ENCODE assay signal across 1 cellular context in the genomic region with DNA sequence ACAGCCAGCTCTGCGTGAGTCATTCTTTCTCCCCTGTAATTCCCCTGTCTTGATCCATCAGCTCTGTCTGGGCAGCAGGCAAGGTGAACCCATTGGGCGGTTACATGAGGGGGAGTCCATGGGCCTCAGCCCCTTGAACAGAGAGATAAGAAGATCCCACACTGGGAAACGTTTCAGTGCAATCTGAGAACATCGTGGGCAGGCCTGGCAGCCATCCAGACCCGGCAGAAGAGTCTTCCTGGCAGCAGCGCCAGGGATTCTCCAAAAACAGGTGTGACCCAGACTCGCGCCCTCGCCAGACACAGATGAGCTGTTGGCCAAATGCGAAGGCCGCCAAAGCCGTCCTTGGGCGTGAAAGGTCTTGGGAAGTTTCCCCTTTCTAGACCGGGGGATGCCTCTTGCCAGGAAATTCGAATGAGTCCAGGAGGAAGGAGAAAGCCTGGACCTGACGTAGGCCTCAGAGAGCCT.
A peak's percentile ranks its signal among the peaks of the same experiment; 100 is the strongest.
TF ChIP-seq lines count a peak whose summit lies in the region.

No MANE protein-coding gene starts in this region.

TF ChIP-seq in HEK293, 187 proteins besides CTCF, POLR2A, EP300 and RAD21 (continued from another document and continues in another):
- TF ChIP-seq PATZ1 (tag by site-specific recombination; IDR thresholded peaks at IDR 0.05): peak; percentile 13
- no peak for TF ChIP-seq ZNF626 (tag by site-specific recombination; IDR thresholded peaks at IDR 0.05)
- TF ChIP-seq ZNF776 (tag by site-specific recombination; IDR thresholded peaks at IDR 0.05; ENCODE audit: borderline replicate concordance): no peak
- peak; percentile 96 for TF ChIP-seq PRDM10 (tag by site-specific recombination; IDR thresholded peaks at IDR 0.05)
- no peak for TF ChIP-seq ZNF529 (tag by site-specific recombination; IDR thresholded peaks at IDR 0.05; ENCODE audit: insufficient replicate concordance)
- peak; percentile 11; the same call in 1 of the 2 replicates for TF ChIP-seq MZF1 (tag by site-specific recombination; IDR thresholded peaks at IDR 0.05; ENCODE audit: borderline replicate concordance)
- TF ChIP-seq ZNF114 (tag by site-specific recombination; IDR thresholded peaks at IDR 0.05): no peak
- no peak for TF ChIP-seq ZNF274 (IDR thresholded peaks at IDR 0.05; ENCODE audit: low read length)
- TF ChIP-seq ZNF274 (tag by site-specific recombination; IDR thresholded peaks at IDR 0.05; ENCODE audit: borderline replicate concordance): no peak
- TF ChIP-seq GLIS2 (tag by site-specific recombination; IDR thresholded peaks at IDR 0.05): no peak; the same call in 1 of the 2 replicates
- TF ChIP-seq ZIC2 (tag by site-specific recombination; IDR thresholded peaks at IDR 0.05): peak; percentile 100
- TF ChIP-seq ZNF416 (tag by site-specific recombination; IDR thresholded peaks at IDR 0.05): no peak
- TF ChIP-seq ZNF560 (tag by site-specific recombination; IDR thresholded peaks at IDR 0.05; ENCODE audit: borderline replicate concordance): no peak
- TF ChIP-seq ZBTB44 (tag by site-specific recombination; IDR thresholded peaks at IDR 0.05): no peak
- no peak for TF ChIP-seq ZFP69B (tag by site-specific recombination; IDR thresholded peaks at IDR 0.05)
- no peak for TF ChIP-seq MYNN (tag by site-specific recombination; IDR thresholded peaks at IDR 0.05; ENCODE audit: borderline replicate concordance)
- TF ChIP-seq, protein P1, sequence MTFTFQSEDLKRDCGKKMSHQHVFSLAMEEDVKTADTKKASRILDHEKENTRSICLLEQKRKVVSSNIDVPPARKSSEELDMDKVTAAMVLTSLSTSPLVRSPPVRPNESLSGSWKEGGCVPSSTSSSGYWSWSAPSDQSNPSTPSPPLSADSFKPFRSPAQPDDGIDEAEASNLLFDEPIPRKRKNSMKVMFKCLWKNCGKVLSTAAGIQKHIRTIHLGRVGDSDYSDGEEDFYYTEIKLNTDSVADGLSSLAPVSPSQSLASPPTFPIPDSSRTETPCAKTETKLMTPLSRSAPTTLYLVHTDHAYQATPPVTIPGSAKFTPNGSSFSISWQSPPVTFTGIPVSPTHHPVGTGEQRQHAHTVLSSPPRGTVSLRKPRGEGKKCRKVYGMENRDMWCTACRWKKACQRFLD (tag by site-specific recombination; IDR thresholded peaks at IDR 0.05): no peak
- TF ChIP-seq, protein P2, sequence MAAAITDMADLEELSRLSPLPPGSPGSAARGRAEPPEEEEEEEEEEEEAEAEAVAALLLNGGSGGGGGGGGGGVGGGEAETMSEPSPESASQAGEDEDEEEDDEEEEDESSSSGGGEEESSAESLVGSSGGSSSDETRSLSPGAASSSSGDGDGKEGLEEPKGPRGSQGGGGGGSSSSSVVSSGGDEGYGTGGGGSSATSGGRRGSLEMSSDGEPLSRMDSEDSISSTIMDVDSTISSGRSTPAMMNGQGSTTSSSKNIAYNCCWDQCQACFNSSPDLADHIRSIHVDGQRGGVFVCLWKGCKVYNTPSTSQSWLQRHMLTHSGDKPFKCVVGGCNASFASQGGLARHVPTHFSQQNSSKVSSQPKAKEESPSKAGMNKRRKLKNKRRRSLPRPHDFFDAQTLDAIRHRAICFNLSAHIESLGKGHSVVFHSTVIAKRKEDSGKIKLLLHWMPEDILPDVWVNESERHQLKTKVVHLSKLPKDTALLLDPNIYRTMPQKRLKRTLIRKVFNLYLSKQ (tag by site-specific recombination; IDR thresholded peaks at IDR 0.05; ENCODE audit: borderline replicate concordance): no peak
- TF ChIP-seq ZNF10 (tag by site-specific recombination; IDR thresholded peaks at IDR 0.05): 0 out of 2 replicates have a peak, but pooled peaks have one; percentile 15
- no peak for TF ChIP-seq ZBTB6 (tag by site-specific recombination; IDR thresholded peaks at IDR 0.05)
- no peak for TF ChIP-seq ZNF184 (tag by site-specific recombination; IDR thresholded peaks at IDR 0.05)
- no peak for TF ChIP-seq ZNF221 (tag by site-specific recombination; IDR thresholded peaks at IDR 0.05; ENCODE audit: borderline replicate concordance)
- no peak for TF ChIP-seq ZNF548 (tag by site-specific recombination; IDR thresholded peaks at IDR 0.05)
- TF ChIP-seq ZNF645 (tag by site-specific recombination; IDR thresholded peaks at IDR 0.05): no peak
- no peak for TF ChIP-seq ZNF112 (tag by site-specific recombination; IDR thresholded peaks at IDR 0.05)
- TF ChIP-seq SCRT2 (tag by site-specific recombination; IDR thresholded peaks at IDR 0.05): no peak
- TF ChIP-seq ZBTB7A (tag by site-specific recombination; IDR thresholded peaks at IDR 0.05; ENCODE audit: low read depth): 0 out of 2 replicates have a peak, but pooled peaks have one; percentile 13
- TF ChIP-seq ZNF785 (tag by site-specific recombination; IDR thresholded peaks at IDR 0.05): no peak
- no peak for TF ChIP-seq ZNF391 (tag by site-specific recombination; IDR thresholded peaks at IDR 0.05; ENCODE audit: borderline replicate concordance, low read depth)
- TF ChIP-seq PRDM1 (tag by site-specific recombination; IDR thresholded peaks at IDR 0.05): peak; percentile 68
- peak; percentile 44; the same call in 1 of the 2 replicates for TF ChIP-seq ZEB2 (tag by site-specific recombination; IDR thresholded peaks at IDR 0.05)
- TF ChIP-seq KLF16 (tag by site-specific recombination; IDR thresholded peaks at IDR 0.05): no peak
- TF ChIP-seq ZNF514 (tag by site-specific recombination; IDR thresholded peaks at IDR 0.05): no peak
- TF ChIP-seq, protein P3, sequence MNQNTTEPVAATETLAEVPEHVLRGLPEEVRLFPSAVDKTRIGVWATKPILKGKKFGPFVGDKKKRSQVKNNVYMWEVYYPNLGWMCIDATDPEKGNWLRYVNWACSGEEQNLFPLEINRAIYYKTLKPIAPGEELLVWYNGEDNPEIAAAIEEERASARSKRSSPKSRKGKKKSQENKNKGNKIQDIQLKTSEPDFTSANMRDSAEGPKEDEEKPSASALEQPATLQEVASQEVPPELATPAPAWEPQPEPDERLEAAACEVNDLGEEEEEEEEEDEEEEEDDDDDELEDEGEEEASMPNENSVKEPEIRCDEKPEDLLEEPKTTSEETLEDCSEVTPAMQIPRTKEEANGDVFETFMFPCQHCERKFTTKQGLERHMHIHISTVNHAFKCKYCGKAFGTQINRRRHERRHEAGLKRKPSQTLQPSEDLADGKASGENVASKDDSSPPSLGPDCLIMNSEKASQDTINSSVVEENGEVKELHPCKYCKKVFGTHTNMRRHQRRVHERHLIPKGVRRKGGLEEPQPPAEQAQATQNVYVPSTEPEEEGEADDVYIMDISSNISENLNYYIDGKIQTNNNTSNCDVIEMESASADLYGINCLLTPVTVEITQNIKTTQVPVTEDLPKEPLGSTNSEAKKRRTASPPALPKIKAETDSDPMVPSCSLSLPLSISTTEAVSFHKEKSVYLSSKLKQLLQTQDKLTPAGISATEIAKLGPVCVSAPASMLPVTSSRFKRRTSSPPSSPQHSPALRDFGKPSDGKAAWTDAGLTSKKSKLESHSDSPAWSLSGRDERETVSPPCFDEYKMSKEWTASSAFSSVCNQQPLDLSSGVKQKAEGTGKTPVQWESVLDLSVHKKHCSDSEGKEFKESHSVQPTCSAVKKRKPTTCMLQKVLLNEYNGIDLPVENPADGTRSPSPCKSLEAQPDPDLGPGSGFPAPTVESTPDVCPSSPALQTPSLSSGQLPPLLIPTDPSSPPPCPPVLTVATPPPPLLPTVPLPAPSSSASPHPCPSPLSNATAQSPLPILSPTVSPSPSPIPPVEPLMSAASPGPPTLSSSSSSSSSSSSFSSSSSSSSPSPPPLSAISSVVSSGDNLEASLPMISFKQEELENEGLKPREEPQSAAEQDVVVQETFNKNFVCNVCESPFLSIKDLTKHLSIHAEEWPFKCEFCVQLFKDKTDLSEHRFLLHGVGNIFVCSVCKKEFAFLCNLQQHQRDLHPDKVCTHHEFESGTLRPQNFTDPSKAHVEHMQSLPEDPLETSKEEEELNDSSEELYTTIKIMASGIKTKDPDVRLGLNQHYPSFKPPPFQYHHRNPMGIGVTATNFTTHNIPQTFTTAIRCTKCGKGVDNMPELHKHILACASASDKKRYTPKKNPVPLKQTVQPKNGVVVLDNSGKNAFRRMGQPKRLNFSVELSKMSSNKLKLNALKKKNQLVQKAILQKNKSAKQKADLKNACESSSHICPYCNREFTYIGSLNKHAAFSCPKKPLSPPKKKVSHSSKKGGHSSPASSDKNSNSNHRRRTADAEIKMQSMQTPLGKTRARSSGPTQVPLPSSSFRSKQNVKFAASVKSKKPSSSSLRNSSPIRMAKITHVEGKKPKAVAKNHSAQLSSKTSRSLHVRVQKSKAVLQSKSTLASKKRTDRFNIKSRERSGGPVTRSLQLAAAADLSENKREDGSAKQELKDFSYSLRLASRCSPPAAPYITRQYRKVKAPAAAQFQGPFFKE (tag by site-specific recombination; IDR thresholded peaks at IDR 0.05; ENCODE audit: borderline replicate concordance): no peak
- TF ChIP-seq, protein P4, sequence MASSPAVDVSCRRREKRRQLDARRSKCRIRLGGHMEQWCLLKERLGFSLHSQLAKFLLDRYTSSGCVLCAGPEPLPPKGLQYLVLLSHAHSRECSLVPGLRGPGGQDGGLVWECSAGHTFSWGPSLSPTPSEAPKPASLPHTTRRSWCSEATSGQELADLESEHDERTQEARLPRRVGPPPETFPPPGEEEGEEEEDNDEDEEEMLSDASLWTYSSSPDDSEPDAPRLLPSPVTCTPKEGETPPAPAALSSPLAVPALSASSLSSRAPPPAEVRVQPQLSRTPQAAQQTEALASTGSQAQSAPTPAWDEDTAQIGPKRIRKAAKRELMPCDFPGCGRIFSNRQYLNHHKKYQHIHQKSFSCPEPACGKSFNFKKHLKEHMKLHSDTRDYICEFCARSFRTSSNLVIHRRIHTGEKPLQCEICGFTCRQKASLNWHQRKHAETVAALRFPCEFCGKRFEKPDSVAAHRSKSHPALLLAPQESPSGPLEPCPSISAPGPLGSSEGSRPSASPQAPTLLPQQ (tag by site-specific recombination; IDR thresholded peaks at IDR 0.05): no peak
- no peak for TF ChIP-seq ZNF555 (tag by site-specific recombination; conservative IDR thresholded peaks at IDR 0.05)
- no peak for TF ChIP-seq SP2 (tag by site-specific recombination; IDR thresholded peaks at IDR 0.05)
